Comparison of ENCODE assay signal across 8 cellular contexts in genomic region chr3:48112108-48112791, GRCh38.
DNase-seq lines count a peak whose midpoint lies in the region; ATAC-seq and TF ChIP-seq lines count a peak whose summit lies in the region.
"Not testable (repeated sequence)": the region's sequence is repeated elsewhere in the genome, so short reads cannot be mapped to it uniquely, and the experiment has no call there.

No MANE protein-coding gene starts in this region.

- TF ChIP-seq CTCF in CD8-positive, alpha-beta T cell (IDR thresholded peaks at IDR 0.05); NB4 (IDR thresholded peaks at IDR 0.05; ENCODE audit: low read depth, low read length); ascending aorta (IDR thresholded peaks at IDR 0.05): not testable (repeated sequence)

- POLR2A ChIA-PET in CD8-positive, alpha-beta T cell (lab: Charles Lee) = interaction anchor here (0.5 kb wide), 1 partner anchor 28 kb away, joined by 3 read pairs; no protein-coding TSS in a partner anchor
- POLR2A ChIA-PET in activated CD4-positive, alpha-beta T cell treated with anti-CD3 and anti-CD28 coated beads, Interleukin-2, amount 10 ng/mL, durations not matched to agents 7 days and 5 days (lab: Charles Lee) = interaction anchor here (0.6 to 1.0 kb wide), 2 partner anchors 23 to 28 kb away, joined by 9 to 10 read pairs; no protein-coding TSS in a partner anchor

- not testable (repeated sequence) for H3K36me3 ChIP-seq in CD8-positive, alpha-beta T cell (ENCODE audit: insufficient read depth, low read length); ascending aorta

- H3K27me3 ChIP-seq in CD8-positive, alpha-beta T cell (ENCODE audit: insufficient read depth, low read length); ascending aorta: not testable (repeated sequence)

- TF ChIP-seq POLR2A in NB4 (IDR thresholded peaks at IDR 0.05; ENCODE audit: extremely low read depth, insufficient read length) = not testable (repeated sequence)

- intact Hi-C loops in CD8-positive, alpha-beta T cell (cut with DNase I, micrococcal nuclease); ascending aorta (cut with DNase I): not testable (repeated sequence)

- H3K4me1 ChIP-seq in CD8-positive, alpha-beta T cell (ENCODE audit: insufficient read depth, low read length) = peaks cover 14% of the 10 kb centered on the region
- peaks cover 5 to 16% of the 10 kb centered on the region in 2 donors for H3K4me1 ChIP-seq in ascending aorta

- DNase-seq in CD8-positive, alpha-beta T cell = peak in 6 of 7 experiments; percentile 2 to 53 (median 28)
- DNase-seq in NB4 (ENCODE audit: low read depth) = peak; percentile 76
- DNase-seq in activated CD4-positive, alpha-beta T cell treated with anti-CD3 and anti-CD28 coated beads, Interleukin-2, amount 10 ng/mL, durations not matched to agents 7 days and 5 days = peak; percentile 82
- not testable (repeated sequence) for DNase-seq in ascending aorta (ENCODE audit: low spot score in 2 of 2)
- peak; percentile 57 for DNase-seq in stimulated activated CD4-positive, alpha-beta T cell treated with anti-CD3 and anti-CD28 coated beads, Interleukin-15, amount 100 ng/mL, for 24 hours

- not testable (repeated sequence) for H3K9me3 Mint-ChIP-seq in CD8-positive, alpha-beta T cell; activated CD4-positive, alpha-beta T cell treated with anti-CD3 and anti-CD28 coated beads, Interleukin-2, amount 10 ng/mL, durations not matched to agents 7 days and 5 days

- not testable (repeated sequence) for H3K36me3 Mint-ChIP-seq in CD8-positive, alpha-beta T cell; activated CD4-positive, alpha-beta T cell treated with anti-CD3 and anti-CD28 coated beads, Interleukin-2, amount 10 ng/mL, durations not matched to agents 7 days and 5 days (ENCODE audit: low read depth)

- not testable (repeated sequence) for H3K4me3 ChIP-seq in CD8-positive, alpha-beta T cell (ENCODE audit: low read depth, low read length)
- peak overlapping the region; percentile 17 for H3K4me3 ChIP-seq in NB4 (ENCODE audit: low read depth, low read length)
- peak overlapping the region in 1 of 2 donors; percentile 40 for H3K4me3 ChIP-seq in ascending aorta

- H3K27ac Mint-ChIP-seq in CD8-positive, alpha-beta T cell = peak overlapping the region; percentile 60
- H3K27ac Mint-ChIP-seq in activated CD4-positive, alpha-beta T cell treated with anti-CD3 and anti-CD28 coated beads, Interleukin-2, amount 10 ng/mL, durations not matched to agents 7 days and 5 days = peak overlapping the region; percentile 81

- CTCF ChIA-PET in CD8-positive, alpha-beta T cell (lab: Charles Lee) = interaction anchor here (1.9 kb wide), 1 partner anchor 39 kb away, joined by 6 read pairs; no protein-coding TSS in a partner anchor
- CTCF ChIA-PET in activated CD4-positive, alpha-beta T cell treated with anti-CD3 and anti-CD28 coated beads, Interleukin-2, amount 10 ng/mL, durations not matched to agents 7 days and 5 days (lab: Charles Lee) = interaction anchor here (0.5 to 1.4 kb wide), 6 partner anchors 12 to 1906 kb away, joined by 3 read pairs; no protein-coding TSS in a partner anchor

- ATAC-seq in CD8-positive, alpha-beta T cell = peak; percentile 77
- peak; percentile 97 for ATAC-seq in GM19035 (IDR thresholded peaks at IDR 0.05; ENCODE audit: unreplicated experiment)
- peak; percentile 91 for ATAC-seq in GM21825 (IDR thresholded peaks at IDR 0.05; ENCODE audit: unreplicated experiment)
- peak; percentile 91 for ATAC-seq in HG03135 (IDR thresholded peaks at IDR 0.05; ENCODE audit: unreplicated experiment)

- peak overlapping the region; percentile 26 for H3K27ac ChIP-seq in CD8-positive, alpha-beta T cell (ENCODE audit: low read depth, low read length)
- H3K27ac ChIP-seq in ascending aorta = peak overlapping the region; percentile 70 to 83

- H3K27me3 Mint-ChIP-seq in CD8-positive, alpha-beta T cell (ENCODE audit: low read depth); activated CD4-positive, alpha-beta T cell treated with anti-CD3 and anti-CD28 coated beads, Interleukin-2, amount 10 ng/mL, durations not matched to agents 7 days and 5 days: not testable (repeated sequence)

- H3K4me1 Mint-ChIP-seq in CD8-positive, alpha-beta T cell (ENCODE audit: low read depth) = peaks cover 11% of the 10 kb centered on the region
- peaks cover 32% of the 10 kb centered on the region for H3K4me1 Mint-ChIP-seq in activated CD4-positive, alpha-beta T cell treated with anti-CD3 and anti-CD28 coated beads, Interleukin-2, amount 10 ng/mL, durations not matched to agents 7 days and 5 days

- H3K9me3 ChIP-seq in CD8-positive, alpha-beta T cell (ENCODE audit: low read length); ascending aorta: not testable (repeated sequence)

- peak overlapping the region; percentile 36 for H3K4me3 Mint-ChIP-seq in CD8-positive, alpha-beta T cell
- H3K4me3 Mint-ChIP-seq in activated CD4-positive, alpha-beta T cell treated with anti-CD3 and anti-CD28 coated beads, Interleukin-2, amount 10 ng/mL, durations not matched to agents 7 days and 5 days = peak overlapping the region; percentile 18
